Comparison of ENCODE assay signal across 8 cellular contexts in the genomic region with DNA sequence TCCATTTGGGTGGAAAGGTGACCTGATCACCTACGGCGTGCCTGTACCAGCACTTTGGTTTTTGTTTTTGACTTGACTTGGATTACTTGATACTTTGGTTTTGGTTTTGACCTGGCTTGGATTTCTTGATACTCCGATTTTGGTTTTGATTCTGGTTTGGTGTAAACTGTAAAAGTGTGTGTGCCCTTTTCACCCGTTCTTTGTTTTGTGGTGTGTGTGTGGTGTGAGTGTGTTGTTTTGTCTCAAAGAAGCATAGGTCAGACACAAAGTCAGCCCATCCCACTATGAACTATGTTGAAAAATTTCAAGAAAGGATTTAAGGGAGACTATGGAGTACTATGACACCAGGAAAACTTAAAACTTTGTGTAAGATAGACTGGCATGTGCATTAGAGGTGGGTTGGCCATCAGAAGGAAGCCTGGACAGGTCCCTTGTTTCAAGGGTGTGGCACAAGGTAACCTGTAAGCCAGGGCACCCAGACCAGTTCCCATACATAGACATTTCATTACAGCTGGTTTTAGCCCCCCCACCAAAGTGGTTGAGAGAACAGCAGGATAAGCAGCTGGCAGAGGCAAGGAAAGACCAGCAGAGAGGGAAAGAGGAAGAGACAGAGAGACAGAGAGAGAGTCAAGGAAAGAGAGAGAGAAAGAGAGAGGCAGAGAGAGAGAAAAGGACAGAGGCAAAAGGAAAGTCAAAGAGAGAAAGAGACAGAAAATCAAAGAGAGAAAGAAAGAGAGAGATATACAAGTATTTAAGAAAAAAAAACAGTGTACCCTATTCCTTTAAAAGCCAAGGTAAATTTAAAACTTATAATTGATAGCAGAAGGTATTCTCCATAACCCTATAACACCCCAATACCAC.
A peak's percentile ranks its signal among the peaks of the same experiment; 100 is the strongest.
DNase-seq lines count a peak whose midpoint lies in the region; ATAC-seq, FAIRE-seq and TF ChIP-seq lines count a peak whose summit lies in the region.
"Not testable (repeated sequence)": the region's sequence is repeated elsewhere in the genome, so short reads cannot be mapped to it uniquely, and the experiment has no call there.

No MANE protein-coding gene starts in this region.

- H3K36me3 ChIP-seq in BLaER1; DOHH2 (ENCODE audit: control insufficient read depth, low read length): not testable (repeated sequence)
- H3K36me3 ChIP-seq in OCI-LY7 (ENCODE audit: insufficient read depth, low read length) (peaks cover 25% of the 10 kb centered on the region), K562 (ENCODE audit: control insufficient read depth, insufficient read depth, low read length) (peaks cover 25% of the 10 kb centered on the region)

- H3K9me2 ChIP-seq in DOHH2 (replicated peaks; ENCODE audit: control insufficient read depth, low read length); OCI-LY7 (ENCODE audit: insufficient read depth, low read length): not testable (repeated sequence)

- not testable (repeated sequence) for ATAC-seq in activated B cell treated with CpG ODN at 0.5 μM for 24 hours (ENCODE audit: low read depth)
- peak; percentile 12; the same call in 1 of the 3 replicates for ATAC-seq in K562

- H3K4me2 ChIP-seq in BLaER1 (peak overlapping the region; percentile 88), K562 (ENCODE audit: insufficient read depth, low read length) (peak overlapping the region; percentile 92)
- not testable (repeated sequence) for H3K4me2 ChIP-seq in DOHH2 (ENCODE audit: low read length); OCI-LY7 (ENCODE audit: low read length)

- H3K27me3 ChIP-seq in BLaER1; DOHH2 (ENCODE audit: control insufficient read depth, low read length); K562 (ENCODE audit: control insufficient read depth in 2 of 2, insufficient read depth in 2 of 2, low read length in 2 of 2): not testable (repeated sequence)

- in situ Hi-C loops in K562 (cut with MboI) = not testable (repeated sequence)

- not testable (repeated sequence) for TF ChIP-seq RAD21 in K562 (CRISPR knock-in tag; conservative IDR thresholded peaks at IDR 0.05 in 1 of 2, IDR thresholded peaks at IDR 0.05 in 1 of 2)

- intact Hi-C loops in OCI-LY7 (cut with micrococcal nuclease; ENCODE audit: unreplicated experiment) = loop anchor here (5.0 kb wide), 2 partner anchors 153 to 252 kb away; no protein-coding TSS in a partner anchor
- intact Hi-C loops in activated B cell treated with CpG ODN at 0.5 μM for 24 hours (cut with micrococcal nuclease) = loop anchor here (5.0 kb wide), 3 partner anchors 38 to 312 kb away; no protein-coding TSS in a partner anchor
- intact Hi-C loops in K562 (cut with micrococcal nuclease) = not testable (repeated sequence)

- not testable (repeated sequence) for H3K36me3 Mint-ChIP-seq in activated B cell treated with CpG ODN at 0.5 μM for 24 hours (ENCODE audit: low read depth); osteocyte (ENCODE audit: unreplicated experiment); stimulated activated naive CD8-positive, alpha-beta T cell treated with anti-CD3 and anti-CD28 coated beads, Interleukin-15, Interleukin-2, amounts not matched to agents 100 ng/mL and 50 ng/mL, for 24 hours (ENCODE audit: low read depth)
- H3K36me3 Mint-ChIP-seq in glutamatergic neuron (ENCODE audit: unreplicated experiment) = peaks cover 15% of the 10 kb centered on the region

- not testable (repeated sequence) for H3K4me3 Mint-ChIP-seq in activated B cell treated with CpG ODN at 0.5 μM for 24 hours; glutamatergic neuron (ENCODE audit: unreplicated experiment); osteocyte (ENCODE audit: unreplicated experiment); stimulated activated naive CD8-positive, alpha-beta T cell treated with anti-CD3 and anti-CD28 coated beads, Interleukin-15, Interleukin-2, amounts not matched to agents 100 ng/mL and 50 ng/mL, for 24 hours

- not testable (repeated sequence) for FAIRE-seq in K562 (lab: Jason Lieb, UNC)

- H3K9me3 ChIP-seq in BLaER1 (peaks cover 42% of the 10 kb centered on the region), OCI-LY7 (ENCODE audit: low read length) (peaks cover 36% of the 10 kb centered on the region; the same call in 1 of the 2 replicates)
- not testable (repeated sequence) for H3K9me3 ChIP-seq in DOHH2 (ENCODE audit: control insufficient read depth, insufficient read depth, low read length); K562 (replicated peaks; ENCODE audit: control insufficient read depth, insufficient read depth, low read depth, low read length)

- BruUV-seq in OCI-LY7 (replicated peaks; lab: Mats Ljungman, UMichigan); K562 (replicated peaks; lab: Mats Ljungman, UMichigan): not testable (repeated sequence)

- H2AFZ ChIP-seq in OCI-LY7 (ENCODE audit: low read length) = not testable (repeated sequence)
- H2AFZ ChIP-seq in K562 (ENCODE audit: low read depth, low read length) = peak overlapping the region; percentile 91; the same call in 1 of the 2 replicates

- POLR2A ChIA-PET in OCI-LY7 (lab: Charles Lee); activated B cell treated with CpG ODN at 0.5 μM for 24 hours (lab: Charles Lee): not testable (repeated sequence)
- POLR2A ChIA-PET in K562 (lab: Yijun Ruan, JAX) = interaction anchor here (0.6 kb wide), 1 partner anchor 220 kb away, joined by 4 read pairs; no protein-coding TSS in a partner anchor

- not testable (repeated sequence) for H4K20me1 ChIP-seq in BLaER1; DOHH2 (ENCODE audit: control insufficient read depth, insufficient read depth, low read depth, low read length); OCI-LY7 (ENCODE audit: insufficient read depth, low read length); K562 (replicated peaks; ENCODE audit: control insufficient read depth, insufficient read depth, low read length)

- CTCF ChIA-PET in OCI-LY7 (lab: Charles Lee; ENCODE audit: unreplicated experiment); activated B cell treated with CpG ODN at 0.5 μM for 24 hours (lab: Charles Lee): not testable (repeated sequence)
- CTCF ChIA-PET in K562 (lab: Yijun Ruan, JAX; ENCODE audit: low intra/inter-chr PET ratio) = interaction anchor here (0.7 kb wide), 1 partner anchor 227 kb away, joined by 3 read pairs; no protein-coding TSS in a partner anchor

- H3K27ac Mint-ChIP-seq in activated B cell treated with CpG ODN at 0.5 μM for 24 hours (peak overlapping the region; percentile 82), glutamatergic neuron (ENCODE audit: unreplicated experiment) (peak overlapping the region; percentile 90)
- H3K27ac Mint-ChIP-seq in osteocyte (ENCODE audit: unreplicated experiment) = not testable (repeated sequence)
- peak overlapping the region; percentile 10 for H3K27ac Mint-ChIP-seq in stimulated activated naive CD8-positive, alpha-beta T cell treated with anti-CD3 and anti-CD28 coated beads, Interleukin-15, Interleukin-2, amounts not matched to agents 100 ng/mL and 50 ng/mL, for 24 hours

- H3F3A ChIP-seq in DOHH2 (ENCODE audit: control insufficient read depth, insufficient read depth) = peaks cover 12% of the 10 kb centered on the region

- not testable (repeated sequence) for H3K9ac ChIP-seq in BLaER1
- peak overlapping the region; percentile 84 to 93 for H3K9ac ChIP-seq in K562 (ENCODE audit: insufficient read depth in 1 of 2, low read depth in 2 of 2, low read length in 2 of 2)

- H3K4me1 ChIP-seq in BLaER1 (peaks cover 54% of the 10 kb centered on the region), DOHH2 (ENCODE audit: control insufficient read depth, low read length) (peaks cover 55% of the 10 kb centered on the region), OCI-LY7 (ENCODE audit: insufficient read depth, low read length, poor library complexity, severe bottlenecking) (peaks cover 50% of the 10 kb centered on the region), K562 (replicated peaks in 1 of 2; ENCODE audit: control insufficient read depth in 2 of 2, insufficient read depth in 2 of 2, low read length in 2 of 2) (peaks cover 8 to 30% of the 10 kb centered on the region in 2 experiments; a peak in 4 of 5 replicates)

- peaks cover 59% of the 10 kb centered on the region for H3K4me1 Mint-ChIP-seq in activated B cell treated with CpG ODN at 0.5 μM for 24 hours
- H3K4me1 Mint-ChIP-seq in glutamatergic neuron (ENCODE audit: low read depth, unreplicated experiment) = peaks cover 20% of the 10 kb centered on the region
- H3K4me1 Mint-ChIP-seq in osteocyte (ENCODE audit: unreplicated experiment) = peaks cover 14% of the 10 kb centered on the region
- not testable (repeated sequence) for H3K4me1 Mint-ChIP-seq in stimulated activated naive CD8-positive, alpha-beta T cell treated with anti-CD3 and anti-CD28 coated beads, Interleukin-15, Interleukin-2, amounts not matched to agents 100 ng/mL and 50 ng/mL, for 24 hours (ENCODE audit: low read depth)

- peaks cover 11% of the 10 kb centered on the region for H3K9me3 Mint-ChIP-seq in activated B cell treated with CpG ODN at 0.5 μM for 24 hours
- peaks cover 17% of the 10 kb centered on the region for H3K9me3 Mint-ChIP-seq in glutamatergic neuron (ENCODE audit: unreplicated experiment)
- H3K9me3 Mint-ChIP-seq in osteocyte (ENCODE audit: unreplicated experiment); stimulated activated naive CD8-positive, alpha-beta T cell treated with anti-CD3 and anti-CD28 coated beads, Interleukin-15, Interleukin-2, amounts not matched to agents 100 ng/mL and 50 ng/mL, for 24 hours: not testable (repeated sequence)

- not testable (repeated sequence) for TF ChIP-seq EP300 in K562 (IDR thresholded peaks at IDR 0.05; ENCODE audit: low read length)

- H3K4me3 ChIP-seq in BLaER1 = peak overlapping the region; percentile 29; the same call in 1 of the 2 replicates
- H3K4me3 ChIP-seq in DOHH2 (ENCODE audit: low read length); OCI-LY7 (ENCODE audit: low read depth, low read length, poor library complexity, severe bottlenecking): not testable (repeated sequence)
- H3K4me3 ChIP-seq in K562 = peak overlapping the region; percentile 54

- TF ChIP-seq POLR2A in K562 (conservative IDR thresholded peaks at IDR 0.05) = peak; percentile 42; the same call in 1 of the 2 replicates

- not testable (repeated sequence) for H3K9me1 ChIP-seq in K562 (ENCODE audit: control insufficient read depth, insufficient read depth, low read length)

- H3K79me2 ChIP-seq in DOHH2 (ENCODE audit: control insufficient read depth, low read length); OCI-LY7 (ENCODE audit: insufficient read depth, low read depth, low read length): not testable (repeated sequence)
- peaks cover 64% of the 10 kb centered on the region for H3K79me2 ChIP-seq in K562 (ENCODE audit: control insufficient read depth, insufficient read depth, low read length)

- not testable (repeated sequence) for H3K27me3 Mint-ChIP-seq in activated B cell treated with CpG ODN at 0.5 μM for 24 hours; glutamatergic neuron (ENCODE audit: unreplicated experiment); osteocyte (ENCODE audit: unreplicated experiment); stimulated activated naive CD8-positive, alpha-beta T cell treated with anti-CD3 and anti-CD28 coated beads, Interleukin-15, Interleukin-2, amounts not matched to agents 100 ng/mL and 50 ng/mL, for 24 hours

- not testable (repeated sequence) for TF ChIP-seq CTCF in DOHH2 (IDR thresholded peaks at IDR 0.05; ENCODE audit: low read depth, low read length, poor library complexity, severe bottlenecking); OCI-LY7 (conservative IDR thresholded peaks at IDR 0.05; ENCODE audit: low read length); activated B cell treated with CpG ODN at 0.5 μM for 24 hours (IDR thresholded peaks at IDR 0.05); K562 (IDR thresholded peaks at IDR 0.05 in 2 of 3, conservative IDR thresholded peaks at IDR 0.05 in 1 of 3; ENCODE audit: insufficient read depth in 2 of 3, low read depth in 1 of 3, low read length in 3 of 3); glutamatergic neuron (IDR thresholded peaks at IDR 0.05; ENCODE audit: partially characterized antibody, unreplicated experiment); osteocyte (IDR thresholded peaks at IDR 0.05)

- 39% methylated on average over 4 of the region's 4 CpGs for WGBS in K562 (ENCODE audit: insufficient coverage, low coverage, missing lambda C conversion rate)

- DNase-seq in OCI-LY7 (ENCODE audit: low spot score) (peak; percentile 55), K562 (ENCODE audit: extremely low read depth in 1 of 4, low spot score in 3 of 4) (peak in 1 of 4 experiments; percentile 53), osteocyte (ENCODE audit: extremely low spot score, unreplicated experiment) (peak; percentile 3)
- not testable (repeated sequence) for DNase-seq in activated B cell treated with CpG ODN at 0.5 μM for 24 hours, glutamatergic neuron

- H3K27ac ChIP-seq in BLaER1 (peak overlapping the region; percentile 84), DOHH2 (ENCODE audit: low read depth, low read length) (peak overlapping the region; percentile 97), OCI-LY7 (ENCODE audit: low read depth, low read length, poor library complexity, severe bottlenecking) (peak overlapping the region; percentile 98), K562 (ENCODE audit: extremely low read depth, low read depth, low read length) (peak overlapping the region; percentile 91)
